Comparison of ENCODE assay signal across 8 cellular contexts in the genomic region with DNA sequence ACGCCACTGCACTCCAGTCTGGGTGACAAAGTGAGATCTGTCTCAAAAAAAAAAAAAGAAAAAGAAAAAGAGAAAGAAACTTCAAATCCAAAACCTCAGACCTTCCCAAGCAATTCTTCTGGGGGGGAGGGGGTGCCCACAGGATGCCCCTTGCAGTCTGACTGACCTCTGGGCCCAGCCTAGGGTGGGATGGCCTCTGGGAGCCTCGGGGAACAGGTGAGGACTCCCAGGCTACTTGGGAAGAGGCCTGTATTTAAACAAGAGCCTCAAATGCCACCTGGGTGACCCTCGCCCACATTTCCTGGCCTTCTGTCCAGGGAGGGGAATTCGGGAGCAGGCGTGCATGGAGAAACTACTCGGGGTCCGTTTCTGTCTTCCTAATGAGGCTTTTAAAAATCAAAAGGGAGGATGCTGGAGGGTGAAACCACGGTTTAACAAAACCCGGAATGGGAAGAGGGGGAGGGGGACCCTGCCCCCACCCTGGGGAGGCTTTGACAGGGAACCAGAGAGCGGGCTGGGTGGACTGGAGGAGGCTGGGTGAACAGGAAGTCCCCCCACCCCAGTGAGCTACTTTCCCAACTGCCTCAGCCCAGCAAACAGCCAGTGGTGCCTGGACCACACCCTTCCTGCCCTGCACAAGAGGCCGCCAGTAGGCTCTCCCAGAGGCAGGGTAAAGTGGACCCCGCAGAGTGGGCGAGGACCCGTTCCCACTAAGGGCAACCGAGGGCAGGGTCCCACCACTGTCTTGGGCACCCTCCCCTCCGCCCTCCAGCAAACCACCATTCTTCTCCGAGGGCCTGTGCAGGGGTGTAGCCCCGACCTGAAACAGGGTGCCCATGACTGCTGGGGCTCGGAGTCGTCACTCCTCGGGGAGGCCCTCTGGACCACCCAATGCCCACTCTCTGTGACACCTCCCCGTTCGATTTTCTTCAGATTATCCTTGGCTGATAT. TPM values are rescaled to one million over a fixed set of nuclear protein-coding genes. Genes with fewer than 3 reads are reported as not detected.
A peak's percentile ranks its signal among the peaks of the same experiment; 100 is the strongest.
DNase-seq lines count a peak whose midpoint lies in the region; ATAC-seq and TF ChIP-seq lines count a peak whose summit lies in the region.

No MANE protein-coding gene starts in this region.

- H3K4me3 ChIP-seq in left lung (peak overlapping the region; percentile 64 to 75), aorta (ENCODE audit: low read length in 2 of 2) (no peak overlapping the region)

- peak overlapping the region; percentile 78 for H3K4me3 Mint-ChIP-seq in activated T-cell treated with anti-CD3 and anti-CD28 coated beads, Interleukin-2, amount 50 U/mL, for 4 hours

- H3K4me1 Mint-ChIP-seq in activated T-cell treated with anti-CD3 and anti-CD28 coated beads, Interleukin-2, amount 50 U/mL, for 4 hours (ENCODE audit: low read depth), result peaks cover 53% of the 10 kb centered on the region

- H3K27me3 ChIP-seq in left lung (no peaks in the 10 kb centered on the region), aorta (ENCODE audit: control insufficient read depth in 1 of 2, insufficient read depth in 2 of 2, low read length in 1 of 2) (no peaks in the 10 kb centered on the region)

- H3K36me3 Mint-ChIP-seq in activated T-cell treated with anti-CD3 and anti-CD28 coated beads, Interleukin-2, amount 50 U/mL, for 4 hours (ENCODE audit: insufficient read depth), result peaks cover 3% of the 10 kb centered on the region

- intact Hi-C loops in left lung (cut with DNase I) (no loop called here), aorta (cut with DNase I) (loop anchor here in 1 of 2 donors (5.0 kb wide), 1 partner anchor 596 kb away; the partner anchor contains the start of gene ULK1)

- peak; percentile 32 for DNase-seq in stimulated activated CD4-positive, alpha-beta T cell treated with anti-CD3 and anti-CD28 coated beads, Interleukin-4, amount 100 ng/mL, for 24 hours
- DNase-seq in stimulated activated CD4-positive, alpha-beta T cell treated with anti-CD3 and anti-CD28 coated beads, Interleukin-1b, Interleukin-23, amount 100 ng/mL, for 48 hours, result no peak
- no peak for DNase-seq in activated T-cell treated with anti-CD3 and anti-CD28 coated beads, Interleukin-2, amount 50 U/mL, for 4 hours
- DNase-seq in left lung (peak; percentile 79 to 84), aorta (peak in 1 of 2 donors; percentile 72), glomerular visceral epithelial cell (ENCODE audit: extremely low spot score) (no peak), islet precursor cell (no peak), amygdala (lab: John Stamatoyannopoulos, UW) (no peak)

- H3K9me3 ChIP-seq in left lung (no peaks in the 10 kb centered on the region), aorta (ENCODE audit: control insufficient read depth, low read length) (no peaks in the 10 kb centered on the region)

- no peak for TF ChIP-seq CTCF in left lung (IDR thresholded peaks at IDR 0.05)

- no peak for ATAC-seq in activated T-cell treated with anti-CD3 and anti-CD28 coated beads, Interleukin-2, amount 50 U/mL, for 4 hours
- peak; percentile 21 for ATAC-seq in left lung
- peak; percentile 19 for ATAC-seq in aorta (ENCODE audit: low FRiP score)

- peak overlapping the region; percentile 79 to 91 for H3K27ac ChIP-seq in left lung
- no peak overlapping the region for H3K27ac ChIP-seq in aorta (ENCODE audit: low read depth in 1 of 2, low read length in 2 of 2)

- H3K4me1 ChIP-seq in left lung (peaks cover 14 to 48% of the 10 kb centered on the region in 2 donors), aorta (ENCODE audit: control insufficient read depth in 1 of 2, insufficient read depth in 2 of 2, low read length in 2 of 2) (peaks cover 0 to 2% of the 10 kb centered on the region in 2 donors)

- H3K9me3 Mint-ChIP-seq in activated T-cell treated with anti-CD3 and anti-CD28 coated beads, Interleukin-2, amount 50 U/mL, for 4 hours, result no peaks in the 10 kb centered on the region

- no peaks in the 10 kb centered on the region for H3K27me3 Mint-ChIP-seq in activated T-cell treated with anti-CD3 and anti-CD28 coated beads, Interleukin-2, amount 50 U/mL, for 4 hours (ENCODE audit: low read depth)

- WGBS in aorta, 2 donors, result 61 to 62% methylated on average over 22 to 23 of the region's 23 CpGs

- H3K36me3 ChIP-seq in left lung (no peaks in the 10 kb centered on the region), aorta (ENCODE audit: control insufficient read depth in 1 of 2, insufficient read depth in 2 of 2, low read length in 1 of 2) (no peaks in the 10 kb centered on the region)

RNA-seq across cellular contexts. Expression of gene FBRSL1, which starts 1.5 kb away (rescaled TPM):
- total RNA-seq in activated T-cell treated with anti-CD3 and anti-CD28 coated beads, Interleukin-2, amount 50 U/mL, for 4 hours, result 100 to 1,000 TPM in 2 of 3 donors, 10 to 100 TPM in 1; 95.8 to 112 (median 104) TPM
- total RNA-seq in left lung, result 10 to 100 TPM; 44.7 to 49.4 TPM
- 10 to 100 TPM; 49.0 to 51.0 TPM for total RNA-seq in aorta
- 10 to 100 TPM in 1 of 2 donors, 1 to 10 TPM in 1; 6.4 to 25.0 TPM for polyA plus RNA-seq in aorta

Comparison
In these comparisons a context has a peak if more than half of its experiments do, and no peak if none do; other contexts are left out.
1. DNase-seq: peak in stimulated activated CD4-positive, alpha-beta T cell treated with anti-CD3 and anti-CD28 coated beads, Interleukin-4, amount 100 ng/mL, for 24 hours (single experiment) and left lung (2 of 2); none in stimulated activated CD4-positive, alpha-beta T cell treated with anti-CD3 and anti-CD28 coated beads, Interleukin-1b, Interleukin-23, amount 100 ng/mL, for 48 hours (single experiment), activated T-cell treated with anti-CD3 and anti-CD28 coated beads, Interleukin-2, amount 50 U/mL, for 4 hours (single experiment), glomerular visceral epithelial cell (single experiment), islet precursor cell (single experiment) and amygdala (0 of 56).
2. ATAC-seq: peak in left lung (single experiment) and aorta (single experiment); none in activated T-cell treated with anti-CD3 and anti-CD28 coated beads, Interleukin-2, amount 50 U/mL, for 4 hours (0 of 2).
3. H3K27ac ChIP-seq: peak in left lung (2 of 2); none in aorta (0 of 2).
4. H3K4me3 ChIP-seq: peak in left lung (2 of 2); none in aorta (0 of 2).